ENCODE assay signal across 12 cellular contexts in genomic region chr11:7605544-7605943, GRCh38.
A peak's percentile ranks its signal among the peaks of the same experiment; 100 is the strongest.
DNase-seq lines count a peak whose midpoint lies in the region; ATAC-seq, FAIRE-seq and TF ChIP-seq lines count a peak whose summit lies in the region.
"Had no signal": no experiment of that assay in that cellular context is flagged by ENCODE, and none has a peak within 500 bp of the region (broad histone marks: within the 10 kb centered on the region; RNA-seq: fewer than 3 reads in every experiment).

No MANE protein-coding gene starts in this region.

- no peak overlapping the region for H2BK12ac ChIP-seq in mesenchymal stem cell (ENCODE audit: low read length in 2 of 2)

- H3K18ac ChIP-seq in mesenchymal stem cell (ENCODE audit: low read depth in 1 of 2, low read length in 2 of 2) = no peak overlapping the region

- H3K4me2 ChIP-seq in A549 (peak overlapping the region; percentile 78), mesenchymal stem cell (ENCODE audit: low read length, poor library complexity, severe bottlenecking) (no peak overlapping the region)

- 0 out of 5 replicates have a peak, but pooled peaks have one; percentile 11 to 18 for TF ChIP-seq RAD21 in A549 (conservative IDR thresholded peaks at IDR 0.05 in 1 of 2, IDR thresholded peaks at IDR 0.05 in 1 of 2)

- no peak overlapping the region for H4K91ac ChIP-seq in mesenchymal stem cell (ENCODE audit: low read length)

- intact Hi-C loops in prostate gland (cut with DNase I) = no loop called here

- TF ChIP-seq EP300 in A549 (IDR thresholded peaks at IDR 0.05) = peak in 1 of 2 experiments; percentile 27; a peak in 2 of 5 replicates

- peak overlapping the region; percentile 85 to 92 for H3K27ac ChIP-seq in A549
- no peak overlapping the region for H3K27ac ChIP-seq in HUES6 (ENCODE audit: low read depth, low read length)
- peak overlapping the region; percentile 52 for H3K27ac ChIP-seq in mesenchymal stem cell (ENCODE audit: low read length, poor library complexity, severe bottlenecking)
- no peak overlapping the region for H3K27ac ChIP-seq in prostate gland
- H3K27ac ChIP-seq: ovary had no signal

- WGBS in A549 (ENCODE audit: missing lambda C conversion rate) = under 1% methylated on average over 4 of the region's 4 CpGs
- WGBS in mesenchymal stem cell = 88% methylated on average over 4 of the region's 4 CpGs
- 54% methylated on average over 4 of the region's 4 CpGs for whole genome bisulfite sequencing in prostate gland

- no peak overlapping the region for H3K4ac ChIP-seq in mesenchymal stem cell (ENCODE audit: low read depth in 1 of 2, low read length in 2 of 2)

- TF ChIP-seq POLR2A in A549 (IDR thresholded peaks at IDR 0.05; ENCODE audit: low read length) = no peak
- TF ChIP-seq POLR2A in prostate gland (IDR thresholded peaks at IDR 0.05) = no peak

- no peak overlapping the region for H4K8ac ChIP-seq in mesenchymal stem cell (ENCODE audit: low read length)

- H3K23ac ChIP-seq in mesenchymal stem cell (ENCODE audit: low read length in 2 of 2) = no peak overlapping the region

- peak; percentile 91 for ATAC-seq in A549

- no peaks in the 10 kb centered on the region for H3K79me1 ChIP-seq in mesenchymal stem cell (replicated peaks; ENCODE audit: low read length, poor library complexity, severe bottlenecking)

- no peak overlapping the region for H2BK120ac ChIP-seq in mesenchymal stem cell (ENCODE audit: low read depth, low read length)

- H3K4me1 ChIP-seq in A549 (peaks cover 79% of the 10 kb centered on the region), HUES6 (ENCODE audit: control insufficient read depth, insufficient read depth, low read length) (peaks cover 4% of the 10 kb centered on the region; the same call in 1 of the 2 replicates), mesenchymal stem cell (ENCODE audit: control insufficient read depth, insufficient read depth, low read depth, low read length) (peaks cover under 1% of the 10 kb centered on the region), prostate gland (replicated peaks) (no peaks in the 10 kb centered on the region)

- H2AFZ ChIP-seq in mesenchymal stem cell (ENCODE audit: low read depth, low read length) = no peak overlapping the region

- peak; percentile 96 for FAIRE-seq in A549 (lab: Jason Lieb, UNC)

- H3K36me3 ChIP-seq in HUES6 (ENCODE audit: control insufficient read depth, insufficient read depth, low read length) (no peaks in the 10 kb centered on the region), mesenchymal stem cell (ENCODE audit: control insufficient read depth in 1 of 2, insufficient read depth in 2 of 2, low read depth in 1 of 2, low read length in 2 of 2) (peaks cover 0 to 7% of the 10 kb centered on the region in 2 experiments), prostate gland (no peaks in the 10 kb centered on the region)
- H3K36me3 ChIP-seq: BE2C, ovary had no signal

- H3K9ac ChIP-seq in HUES6 (ENCODE audit: low read length) = peak overlapping the region; percentile 57
- H3K9ac ChIP-seq in mesenchymal stem cell (ENCODE audit: low read length) = no peak overlapping the region

- H3K14ac ChIP-seq in mesenchymal stem cell (ENCODE audit: low read length in 2 of 2) = no peak overlapping the region

- no peak overlapping the region for H2AK5ac ChIP-seq in mesenchymal stem cell (ENCODE audit: low read length, severe bottlenecking)

- TF ChIP-seq CTCF in A549 (IDR thresholded peaks at IDR 0.05) (no peak), cardiac fibroblast (IDR thresholded peaks at IDR 0.05; ENCODE audit: low read depth, low read length) (no peak), prostate gland (IDR thresholded peaks at IDR 0.05) (no peak)

- H2BK5ac ChIP-seq in mesenchymal stem cell (ENCODE audit: low read depth, low read length, poor library complexity, severe bottlenecking) = no peak overlapping the region

- H3K27me3 ChIP-seq in HUES6 (ENCODE audit: control insufficient read depth, insufficient read depth, low read length) (no peaks in the 10 kb centered on the region), mesenchymal stem cell (ENCODE audit: control insufficient read depth in 1 of 2, insufficient read depth in 1 of 2, low read length in 2 of 2) (no peaks in the 10 kb centered on the region), prostate gland (replicated peaks; ENCODE audit: insufficient read depth) (no peaks in the 10 kb centered on the region)
- H3K27me3 ChIP-seq: BE2C, ovary had no signal

- H3K9me3 ChIP-seq in A549 = no peaks in the 10 kb centered on the region
- H3K9me3 ChIP-seq in HUES6 (ENCODE audit: control insufficient read depth, insufficient read depth, low read depth, low read length) = no peaks in the 10 kb centered on the region
- no peaks in the 10 kb centered on the region for H3K9me3 ChIP-seq in mesenchymal stem cell (ENCODE audit: control insufficient read depth, low read length)
- H3K9me3 ChIP-seq in prostate gland = no peaks in the 10 kb centered on the region
- H3K9me3 ChIP-seq: BE2C, ovary had no signal

- POLR2A ChIA-PET in A549 (lab: Yijun Ruan, JAX) = interaction anchor here (1.7 kb wide), 1 partner anchor 30 kb away, joined by 7 read pairs; no protein-coding TSS in a partner anchor

- H3K4me3 ChIP-seq in A549 (peak overlapping the region; percentile 47), HUES6 (ENCODE audit: low read depth, low read length) (peak overlapping the region; percentile 18; the same call in 1 of the 2 replicates), cardiac fibroblast (replicated peaks in 1 of 2; ENCODE audit: low read depth in 2 of 2, low read length in 2 of 2) (no peak overlapping the region), mesenchymal stem cell (ENCODE audit: insufficient read depth in 1 of 2, low read depth in 1 of 2, low read length in 2 of 2) (no peak overlapping the region), prostate gland (no peak overlapping the region)
- H3K4me3 ChIP-seq: coronary artery, ovary had no signal

- no peak overlapping the region for H2BK15ac ChIP-seq in mesenchymal stem cell (ENCODE audit: low read depth, poor library complexity, severe bottlenecking)

- CTCF ChIA-PET in A549 (lab: Yijun Ruan, JAX) = interaction anchor here (0.5 to 5.8 kb wide), 5 partner anchors 14 to 564 kb away, joined by 3 to 45 read pairs (median 4); no protein-coding TSS in a partner anchor

- DNase-seq in A549 (ENCODE audit: low read depth in 1 of 2, low spot score in 1 of 2) (peak; percentile 79 to 90), cardiac fibroblast (ENCODE audit: low read depth in 2 of 2) (peak; percentile 56 to 78), mesenchymal stem cell (no peak), AG08395 (ENCODE audit: low spot score) (no peak), DMS79 (lab: John Stamatoyannopoulos, UW) (no peak), prostate gland (ENCODE audit: low spot score) (no peak), retina (no peak)
- DNase-seq: BE2C, NCI-H510A treated with DMSO at 0.1 percent for 48 hours, ovary had no signal

TF ChIP-seq in A549, 52 proteins besides CTCF, POLR2A, EP300 and RAD21 (continues in another document):
- TF ChIP-seq FOSL2 (IDR thresholded peaks at IDR 0.05) = peak; percentile 64; the same call in 1 of the 2 replicates
- peak; percentile 95 for TF ChIP-seq FOSL2 (CRISPR knock-in tag; IDR thresholded peaks at IDR 0.05)
- TF ChIP-seq SMC3 (IDR thresholded peaks at IDR 0.05) = peak; percentile 30; the same call in 1 of the 3 replicates
- TF ChIP-seq REST (IDR thresholded peaks at IDR 0.05) = no peak
- TF ChIP-seq POLR2AphosphoS2 (conservative IDR thresholded peaks at IDR 0.05; ENCODE audit: low read length) = no peak
- 0 out of 3 replicates have a peak, but pooled peaks have one; percentile 69 for TF ChIP-seq BCL3 (IDR thresholded peaks at IDR 0.05)
- no peak for TF ChIP-seq FOXS1 (CRISPR knock-in tag; IDR thresholded peaks at IDR 0.05)
- TF ChIP-seq GATA3 (IDR thresholded peaks at IDR 0.05; ENCODE audit: borderline replicate concordance) = peak; percentile 79
- peak; percentile 64 to 87 for TF ChIP-seq JUN (IDR thresholded peaks at IDR 0.05)
- no peak for TF ChIP-seq NFE2L2 (conservative IDR thresholded peaks at IDR 0.05; ENCODE audit: low read length)
- peak in 1 of 2 experiments; percentile 50; a peak in 1 of 4 replicates for TF ChIP-seq CEBPB (IDR thresholded peaks at IDR 0.05)
- TF ChIP-seq RFX5 (IDR thresholded peaks at IDR 0.05) = 0 out of 2 replicates have a peak, but pooled peaks have one; percentile 14
- peak; percentile 78 for TF ChIP-seq JUNB (IDR thresholded peaks at IDR 0.05)
- peak; percentile 25; the same call in 1 of the 2 replicates for TF ChIP-seq ESRRA (IDR thresholded peaks at IDR 0.05; ENCODE audit: borderline replicate concordance, low read length)

Comparison
In these comparisons a context has a peak if more than half of its experiments do, and no peak if none do; other contexts are left out.
1. DNase-seq: peak in A549 (2 of 2) and cardiac fibroblast (2 of 2); none in mesenchymal stem cell (single experiment), AG08395 (single experiment), DMS79 (single experiment), prostate gland (single experiment) and retina (single experiment).
2. H3K27ac ChIP-seq: peak in A549 (2 of 2) and mesenchymal stem cell (single experiment); none in HUES6 (single experiment) and prostate gland (0 of 2).
3. H3K4me3 ChIP-seq: peak in A549 (single experiment) and HUES6 (single experiment); none in cardiac fibroblast (0 of 2), mesenchymal stem cell (0 of 2) and prostate gland (0 of 2).